ENCODE assay signal across 1 cellular context in the genomic region with DNA sequence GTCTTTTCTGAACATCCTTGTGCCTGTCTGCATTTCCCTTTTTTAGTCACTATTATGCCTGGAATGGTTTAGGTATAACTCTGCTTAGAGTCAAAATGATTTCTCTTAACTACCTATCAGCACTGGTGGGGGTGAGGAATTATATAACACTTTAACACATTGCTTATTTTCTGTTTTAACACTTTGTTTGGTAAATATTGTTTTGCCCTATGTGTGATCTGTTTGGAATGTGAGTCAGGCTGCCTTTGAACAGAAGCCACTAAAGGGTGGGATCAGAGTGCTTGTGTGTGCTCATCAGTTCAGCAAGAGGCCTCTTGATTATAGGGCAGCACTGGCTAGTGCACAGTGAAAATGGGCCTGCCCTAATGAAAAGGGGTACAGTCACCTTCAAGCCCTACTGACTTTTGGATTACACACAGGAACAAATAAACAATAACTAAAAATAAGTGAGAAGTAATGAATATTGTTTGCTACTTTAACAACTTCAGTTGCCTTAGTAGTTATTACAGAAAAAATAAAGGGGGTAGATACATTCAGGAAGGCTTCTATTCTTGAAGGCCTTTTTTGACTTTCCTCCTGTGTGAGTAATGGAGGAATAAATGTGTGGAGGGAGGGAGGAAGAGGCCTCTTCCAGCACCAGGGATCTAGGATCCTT.
TF ChIP-seq lines count a peak whose summit lies in the region.

No MANE protein-coding gene starts in this region.

TF ChIP-seq in HepG2, 621 proteins besides CTCF, POLR2A, EP300 and RAD21 (continued from another document and continues in another):
- TF ChIP-seq HHEX (CRISPR knock-in tag; IDR thresholded peaks at IDR 0.05), result peak; percentile 94
- TF ChIP-seq, protein P1, sequence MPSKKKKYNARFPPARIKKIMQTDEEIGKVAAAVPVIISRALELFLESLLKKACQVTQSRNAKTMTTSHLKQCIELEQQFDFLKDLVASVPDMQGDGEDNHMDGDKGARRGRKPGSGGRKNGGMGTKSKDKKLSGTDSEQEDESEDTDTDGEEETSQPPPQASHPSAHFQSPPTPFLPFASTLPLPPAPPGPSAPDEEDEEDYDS (CRISPR knock-in tag; IDR thresholded peaks at IDR 0.05), result peak; percentile 69
- TF ChIP-seq SNRNP70 (IDR thresholded peaks at IDR 0.05; ENCODE audit: low read depth, low read length), result no peak
- TF ChIP-seq, protein P2, sequence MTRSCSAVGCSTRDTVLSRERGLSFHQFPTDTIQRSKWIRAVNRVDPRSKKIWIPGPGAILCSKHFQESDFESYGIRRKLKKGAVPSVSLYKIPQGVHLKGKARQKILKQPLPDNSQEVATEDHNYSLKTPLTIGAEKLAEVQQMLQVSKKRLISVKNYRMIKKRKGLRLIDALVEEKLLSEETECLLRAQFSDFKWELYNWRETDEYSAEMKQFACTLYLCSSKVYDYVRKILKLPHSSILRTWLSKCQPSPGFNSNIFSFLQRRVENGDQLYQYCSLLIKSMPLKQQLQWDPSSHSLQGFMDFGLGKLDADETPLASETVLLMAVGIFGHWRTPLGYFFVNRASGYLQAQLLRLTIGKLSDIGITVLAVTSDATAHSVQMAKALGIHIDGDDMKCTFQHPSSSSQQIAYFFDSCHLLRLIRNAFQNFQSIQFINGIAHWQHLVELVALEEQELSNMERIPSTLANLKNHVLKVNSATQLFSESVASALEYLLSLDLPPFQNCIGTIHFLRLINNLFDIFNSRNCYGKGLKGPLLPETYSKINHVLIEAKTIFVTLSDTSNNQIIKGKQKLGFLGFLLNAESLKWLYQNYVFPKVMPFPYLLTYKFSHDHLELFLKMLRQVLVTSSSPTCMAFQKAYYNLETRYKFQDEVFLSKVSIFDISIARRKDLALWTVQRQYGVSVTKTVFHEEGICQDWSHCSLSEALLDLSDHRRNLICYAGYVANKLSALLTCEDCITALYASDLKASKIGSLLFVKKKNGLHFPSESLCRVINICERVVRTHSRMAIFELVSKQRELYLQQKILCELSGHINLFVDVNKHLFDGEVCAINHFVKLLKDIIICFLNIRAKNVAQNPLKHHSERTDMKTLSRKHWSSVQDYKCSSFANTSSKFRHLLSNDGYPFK (CRISPR knock-in tag; IDR thresholded peaks at IDR 0.05; ENCODE audit: borderline replicate concordance), result no peak
- TF ChIP-seq, protein P3, sequence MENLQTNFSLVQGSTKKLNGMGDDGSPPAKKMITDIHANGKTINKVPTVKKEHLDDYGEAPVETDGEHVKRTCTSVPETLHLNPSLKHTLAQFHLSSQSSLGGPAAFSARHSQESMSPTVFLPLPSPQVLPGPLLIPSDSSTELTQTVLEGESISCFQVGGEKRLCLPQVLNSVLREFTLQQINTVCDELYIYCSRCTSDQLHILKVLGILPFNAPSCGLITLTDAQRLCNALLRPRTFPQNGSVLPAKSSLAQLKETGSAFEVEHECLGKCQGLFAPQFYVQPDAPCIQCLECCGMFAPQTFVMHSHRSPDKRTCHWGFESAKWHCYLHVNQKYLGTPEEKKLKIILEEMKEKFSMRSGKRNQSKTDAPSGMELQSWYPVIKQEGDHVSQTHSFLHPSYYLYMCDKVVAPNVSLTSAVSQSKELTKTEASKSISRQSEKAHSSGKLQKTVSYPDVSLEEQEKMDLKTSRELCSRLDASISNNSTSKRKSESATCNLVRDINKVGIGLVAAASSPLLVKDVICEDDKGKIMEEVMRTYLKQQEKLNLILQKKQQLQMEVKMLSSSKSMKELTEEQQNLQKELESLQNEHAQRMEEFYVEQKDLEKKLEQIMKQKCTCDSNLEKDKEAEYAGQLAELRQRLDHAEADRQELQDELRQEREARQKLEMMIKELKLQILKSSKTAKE (CRISPR knock-in tag; IDR thresholded peaks at IDR 0.05; ENCODE audit: borderline replicate concordance), result peak; percentile 28; the same call in 1 of the 2 replicates
- TF ChIP-seq REL (CRISPR knock-in tag; conservative IDR thresholded peaks at IDR 0.05), result no peak
- TF ChIP-seq ZFP82 (CRISPR knock-in tag; IDR thresholded peaks at IDR 0.05; ENCODE audit: borderline replicate concordance), result no peak
- TF ChIP-seq HMG20B (CRISPR knock-in tag; conservative IDR thresholded peaks at IDR 0.05), result peak; percentile 81; the same call in 1 of the 2 replicates
- TF ChIP-seq ZNF317 (CRISPR knock-in tag; IDR thresholded peaks at IDR 0.05), result peak; percentile 83
- no peak for TF ChIP-seq KAT2B (IDR thresholded peaks at IDR 0.05; ENCODE audit: borderline replicate concordance, low read depth, low read length)
- TF ChIP-seq ZBTB3 (CRISPR knock-in tag; IDR thresholded peaks at IDR 0.05; ENCODE audit: borderline replicate concordance, low read depth), result no peak
- TF ChIP-seq, protein P4, sequence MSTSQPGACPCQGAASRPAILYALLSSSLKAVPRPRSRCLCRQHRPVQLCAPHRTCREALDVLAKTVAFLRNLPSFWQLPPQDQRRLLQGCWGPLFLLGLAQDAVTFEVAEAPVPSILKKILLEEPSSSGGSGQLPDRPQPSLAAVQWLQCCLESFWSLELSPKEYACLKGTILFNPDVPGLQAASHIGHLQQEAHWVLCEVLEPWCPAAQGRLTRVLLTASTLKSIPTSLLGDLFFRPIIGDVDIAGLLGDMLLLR (CRISPR knock-in tag; IDR thresholded peaks at IDR 0.05), result no peak
- TF ChIP-seq TARDBP (CRISPR knock-in tag; IDR thresholded peaks at IDR 0.05), result no peak
- peak; percentile 64; the same call in 1 of the 2 replicates for TF ChIP-seq ZNF121 (CRISPR knock-in tag; IDR thresholded peaks at IDR 0.05)
- TF ChIP-seq MAFK (conservative IDR thresholded peaks at IDR 0.05 in 1 of 2, IDR thresholded peaks at IDR 0.05 in 1 of 2; ENCODE audit: low read length in 2 of 2), result no peak
- no peak for TF ChIP-seq ZNF367 (CRISPR knock-in tag; IDR thresholded peaks at IDR 0.05; ENCODE audit: borderline replicate concordance)
- no peak for TF ChIP-seq SRY (CRISPR knock-in tag; IDR thresholded peaks at IDR 0.05)
- peak; percentile 75 for TF ChIP-seq PITX1 (CRISPR knock-in tag; IDR thresholded peaks at IDR 0.05)
- TF ChIP-seq ZNF670 (CRISPR knock-in tag; IDR thresholded peaks at IDR 0.05; ENCODE audit: borderline replicate concordance), result peak; percentile 59; the same call in 1 of the 2 replicates
- TF ChIP-seq RXRA (CRISPR knock-in tag; IDR thresholded peaks at IDR 0.05), result peak; percentile 54; the same call in 1 of the 2 replicates
- peak; percentile 96 for TF ChIP-seq TCF7 (IDR thresholded peaks at IDR 0.05; ENCODE audit: low read depth)
- TF ChIP-seq CHCHD3 (CRISPR knock-in tag; IDR thresholded peaks at IDR 0.05), result no peak
- TF ChIP-seq, protein P5, sequence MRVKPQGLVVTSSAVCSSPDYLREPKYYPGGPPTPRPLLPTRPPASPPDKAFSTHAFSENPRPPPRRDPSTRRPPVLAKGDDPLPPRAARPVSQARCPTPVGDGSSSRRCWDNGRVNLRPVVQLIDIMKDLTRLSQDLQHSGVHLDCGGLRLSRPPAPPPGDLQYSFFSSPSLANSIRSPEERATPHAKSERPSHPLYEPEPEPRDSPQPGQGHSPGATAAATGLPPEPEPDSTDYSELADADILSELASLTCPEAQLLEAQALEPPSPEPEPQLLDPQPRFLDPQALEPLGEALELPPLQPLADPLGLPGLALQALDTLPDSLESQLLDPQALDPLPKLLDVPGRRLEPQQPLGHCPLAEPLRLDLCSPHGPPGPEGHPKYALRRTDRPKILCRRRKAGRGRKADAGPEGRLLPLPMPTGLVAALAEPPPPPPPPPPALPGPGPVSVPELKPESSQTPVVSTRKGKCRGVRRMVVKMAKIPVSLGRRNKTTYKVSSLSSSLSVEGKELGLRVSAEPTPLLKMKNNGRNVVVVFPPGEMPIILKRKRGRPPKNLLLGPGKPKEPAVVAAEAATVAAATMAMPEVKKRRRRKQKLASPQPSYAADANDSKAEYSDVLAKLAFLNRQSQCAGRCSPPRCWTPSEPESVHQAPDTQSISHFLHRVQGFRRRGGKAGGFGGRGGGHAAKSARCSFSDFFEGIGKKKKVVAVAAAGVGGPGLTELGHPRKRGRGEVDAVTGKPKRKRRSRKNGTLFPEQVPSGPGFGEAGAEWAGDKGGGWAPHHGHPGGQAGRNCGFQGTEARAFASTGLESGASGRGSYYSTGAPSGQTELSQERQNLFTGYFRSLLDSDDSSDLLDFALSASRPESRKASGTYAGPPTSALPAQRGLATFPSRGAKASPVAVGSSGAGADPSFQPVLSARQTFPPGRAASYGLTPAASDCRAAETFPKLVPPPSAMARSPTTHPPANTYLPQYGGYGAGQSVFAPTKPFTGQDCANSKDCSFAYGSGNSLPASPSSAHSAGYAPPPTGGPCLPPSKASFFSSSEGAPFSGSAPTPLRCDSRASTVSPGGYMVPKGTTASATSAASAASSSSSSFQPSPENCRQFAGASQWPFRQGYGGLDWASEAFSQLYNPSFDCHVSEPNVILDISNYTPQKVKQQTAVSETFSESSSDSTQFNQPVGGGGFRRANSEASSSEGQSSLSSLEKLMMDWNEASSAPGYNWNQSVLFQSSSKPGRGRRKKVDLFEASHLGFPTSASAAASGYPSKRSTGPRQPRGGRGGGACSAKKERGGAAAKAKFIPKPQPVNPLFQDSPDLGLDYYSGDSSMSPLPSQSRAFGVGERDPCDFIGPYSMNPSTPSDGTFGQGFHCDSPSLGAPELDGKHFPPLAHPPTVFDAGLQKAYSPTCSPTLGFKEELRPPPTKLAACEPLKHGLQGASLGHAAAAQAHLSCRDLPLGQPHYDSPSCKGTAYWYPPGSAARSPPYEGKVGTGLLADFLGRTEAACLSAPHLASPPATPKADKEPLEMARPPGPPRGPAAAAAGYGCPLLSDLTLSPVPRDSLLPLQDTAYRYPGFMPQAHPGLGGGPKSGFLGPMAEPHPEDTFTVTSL (CRISPR knock-in tag; IDR thresholded peaks at IDR 0.05; ENCODE audit: borderline replicate concordance), result peak; percentile 90; the same call in 1 of the 2 replicates
- TF ChIP-seq ZNF263 (CRISPR knock-in tag; IDR thresholded peaks at IDR 0.05), result no peak
- no peak for TF ChIP-seq ZHX2 (IDR thresholded peaks at IDR 0.05; ENCODE audit: low read depth)
- TF ChIP-seq ZHX2 (CRISPR knock-in tag; IDR thresholded peaks at IDR 0.05; ENCODE audit: borderline replicate concordance), result no peak
- TF ChIP-seq, protein P6, sequence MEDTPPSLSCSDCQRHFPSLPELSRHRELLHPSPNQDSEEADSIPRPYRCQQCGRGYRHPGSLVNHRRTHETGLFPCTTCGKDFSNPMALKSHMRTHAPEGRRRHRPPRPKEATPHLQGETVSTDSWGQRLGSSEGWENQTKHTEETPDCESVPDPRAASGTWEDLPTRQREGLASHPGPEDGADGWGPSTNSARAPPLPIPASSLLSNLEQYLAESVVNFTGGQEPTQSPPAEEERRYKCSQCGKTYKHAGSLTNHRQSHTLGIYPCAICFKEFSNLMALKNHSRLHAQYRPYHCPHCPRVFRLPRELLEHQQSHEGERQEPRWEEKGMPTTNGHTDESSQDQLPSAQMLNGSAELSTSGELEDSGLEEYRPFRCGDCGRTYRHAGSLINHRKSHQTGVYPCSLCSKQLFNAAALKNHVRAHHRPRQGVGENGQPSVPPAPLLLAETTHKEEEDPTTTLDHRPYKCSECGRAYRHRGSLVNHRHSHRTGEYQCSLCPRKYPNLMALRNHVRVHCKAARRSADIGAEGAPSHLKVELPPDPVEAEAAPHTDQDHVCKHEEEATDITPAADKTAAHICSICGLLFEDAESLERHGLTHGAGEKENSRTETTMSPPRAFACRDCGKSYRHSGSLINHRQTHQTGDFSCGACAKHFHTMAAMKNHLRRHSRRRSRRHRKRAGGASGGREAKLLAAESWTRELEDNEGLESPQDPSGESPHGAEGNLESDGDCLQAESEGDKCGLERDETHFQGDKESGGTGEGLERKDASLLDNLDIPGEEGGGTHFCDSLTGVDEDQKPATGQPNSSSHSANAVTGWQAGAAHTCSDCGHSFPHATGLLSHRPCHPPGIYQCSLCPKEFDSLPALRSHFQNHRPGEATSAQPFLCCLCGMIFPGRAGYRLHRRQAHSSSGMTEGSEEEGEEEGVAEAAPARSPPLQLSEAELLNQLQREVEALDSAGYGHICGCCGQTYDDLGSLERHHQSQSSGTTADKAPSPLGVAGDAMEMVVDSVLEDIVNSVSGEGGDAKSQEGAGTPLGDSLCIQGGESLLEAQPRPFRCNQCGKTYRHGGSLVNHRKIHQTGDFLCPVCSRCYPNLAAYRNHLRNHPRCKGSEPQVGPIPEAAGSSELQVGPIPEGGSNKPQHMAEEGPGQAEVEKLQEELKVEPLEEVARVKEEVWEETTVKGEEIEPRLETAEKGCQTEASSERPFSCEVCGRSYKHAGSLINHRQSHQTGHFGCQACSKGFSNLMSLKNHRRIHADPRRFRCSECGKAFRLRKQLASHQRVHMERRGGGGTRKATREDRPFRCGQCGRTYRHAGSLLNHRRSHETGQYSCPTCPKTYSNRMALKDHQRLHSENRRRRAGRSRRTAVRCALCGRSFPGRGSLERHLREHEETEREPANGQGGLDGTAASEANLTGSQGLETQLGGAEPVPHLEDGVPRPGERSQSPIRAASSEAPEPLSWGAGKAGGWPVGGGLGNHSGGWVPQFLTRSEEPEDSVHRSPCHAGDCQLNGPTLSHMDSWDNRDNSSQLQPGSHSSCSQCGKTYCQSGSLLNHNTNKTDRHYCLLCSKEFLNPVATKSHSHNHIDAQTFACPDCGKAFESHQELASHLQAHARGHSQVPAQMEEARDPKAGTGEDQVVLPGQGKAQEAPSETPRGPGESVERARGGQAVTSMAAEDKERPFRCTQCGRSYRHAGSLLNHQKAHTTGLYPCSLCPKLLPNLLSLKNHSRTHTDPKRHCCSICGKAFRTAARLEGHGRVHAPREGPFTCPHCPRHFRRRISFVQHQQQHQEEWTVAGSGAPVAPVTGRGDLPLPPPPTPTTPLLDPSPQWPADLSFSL (CRISPR knock-in tag; IDR thresholded peaks at IDR 0.05), result no peak
